ENCODE assay signal across 21 cellular contexts in the genomic region with DNA sequence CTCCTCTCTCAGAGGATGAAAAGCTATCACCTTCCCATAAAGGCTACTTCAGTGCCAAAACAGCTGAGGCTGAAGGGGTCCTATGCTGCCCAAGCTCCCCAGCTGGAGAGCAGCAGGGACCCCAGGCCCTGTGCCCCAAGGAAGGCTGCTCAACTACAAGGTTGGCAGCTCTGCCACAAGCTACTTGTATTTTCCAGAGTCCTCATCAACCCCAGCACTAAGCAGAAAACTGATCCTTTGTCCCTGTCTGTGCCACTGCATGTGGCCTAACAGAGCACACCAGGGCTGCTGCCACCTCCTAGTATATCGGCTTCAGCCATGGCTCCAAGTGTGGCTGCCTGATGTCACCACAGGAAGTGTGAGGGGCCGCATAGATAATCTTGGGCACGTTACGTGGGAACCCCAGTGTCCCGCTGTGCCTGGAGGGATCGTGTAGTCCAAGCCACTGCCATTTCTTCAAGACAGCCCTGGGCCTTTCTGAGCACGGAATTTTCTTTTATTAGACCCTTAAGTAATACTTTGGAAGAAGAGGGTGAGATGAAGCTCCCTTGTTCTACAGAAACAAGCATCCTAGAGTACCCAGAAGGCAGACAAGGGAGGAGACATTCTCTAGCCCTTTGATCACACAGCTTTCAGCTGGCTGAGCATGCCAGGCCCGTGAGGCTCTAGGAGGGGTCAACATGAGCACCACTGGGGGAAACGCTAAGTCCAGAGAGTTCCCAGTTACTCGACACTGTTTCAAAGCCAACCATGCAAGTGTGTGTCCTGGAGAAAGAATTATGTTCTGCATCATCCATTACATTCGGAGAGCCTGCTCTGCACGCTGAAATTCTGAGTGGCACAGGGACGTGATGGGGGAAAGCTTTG.
DNase-seq lines count a peak whose midpoint lies in the region; ATAC-seq and TF ChIP-seq lines count a peak whose summit lies in the region.
"Had no signal": no experiment of that assay in that cellular context is flagged by ENCODE, and none has a peak within 500 bp of the region (broad histone marks: within the 10 kb centered on the region; RNA-seq: fewer than 3 reads in every experiment).

No MANE protein-coding gene starts in this region.

- no peak overlapping the region for H3K4me3 ChIP-seq in breast epithelium
- H3K4me3 ChIP-seq in vagina, result no peak overlapping the region
- no peak overlapping the region for H3K4me3 ChIP-seq in aorta (ENCODE audit: low read length in 2 of 2)
- H3K4me3 ChIP-seq in right cardiac atrium (ENCODE audit: low read length), result no peak overlapping the region
- H3K4me3 ChIP-seq: GM12878, suprapubic skin had no signal

- H3K9me3 ChIP-seq in breast epithelium (no peaks in the 10 kb centered on the region), vagina (no peaks in the 10 kb centered on the region), aorta (ENCODE audit: control insufficient read depth, low read length) (no peaks in the 10 kb centered on the region), right cardiac atrium (ENCODE audit: control insufficient read depth, low read length) (no peaks in the 10 kb centered on the region)
- H3K9me3 ChIP-seq: suprapubic skin had no signal

- H3K27me3 Mint-ChIP-seq in MCF 10A (ENCODE audit: insufficient read depth, unreplicated experiment) (no peaks in the 10 kb centered on the region), natural killer cell (ENCODE audit: low read depth in 2 of 2) (no peaks in the 10 kb centered on the region)
- H3K27me3 Mint-ChIP-seq in activated T-helper 2 cell treated with anti-CD3 and anti-CD28 coated beads, Interferon-gamma antibody, Interleukin-2, Interleukin-4, amounts not matched to agents 10 μg/mL and 5 μg/mL and 100 μg/mL, durations not matched to agents 14 hours and 24 hours and 36 hours (ENCODE audit: low read depth), result no peaks in the 10 kb centered on the region
- H3K27me3 Mint-ChIP-seq: activated naive CD8-positive, alpha-beta T cell; brain had no signal

- H3K36me3 ChIP-seq in breast epithelium, result no peaks in the 10 kb centered on the region
- H3K36me3 ChIP-seq in vagina, result no peaks in the 10 kb centered on the region
- H3K36me3 ChIP-seq in aorta (ENCODE audit: control insufficient read depth in 1 of 2, insufficient read depth in 2 of 2, low read length in 1 of 2), result no peaks in the 10 kb centered on the region
- H3K36me3 ChIP-seq: suprapubic skin had no signal

- POLR2A ChIA-PET in MCF 10A (lab: Yijun Ruan, JAX), result interaction anchor here (0.6 to 6.5 kb wide), 7 partner anchors 9 to 311 kb away, joined by 3 to 74 read pairs (median 4); partner anchors contain the start of gene SH3BP5

- 79 to 85% methylated on average over 13 of the region's 13 CpGs for WGBS in aorta, 2 donors
- 67% methylated on average over 13 of the region's 13 CpGs for WGBS in right cardiac atrium

- TF ChIP-seq CTCF in breast epithelium (IDR thresholded peaks at IDR 0.05) (no peak), MCF 10A (IDR thresholded peaks at IDR 0.05; ENCODE audit: unreplicated experiment) (no peak), natural killer cell (IDR thresholded peaks at IDR 0.05) (no peak), vagina (IDR thresholded peaks at IDR 0.05) (no peak)

- no peak for ATAC-seq in natural killer cell
- ATAC-seq in aorta (ENCODE audit: low FRiP score), result no peak
- no peak for ATAC-seq in HG03457 (IDR thresholded peaks at IDR 0.05; ENCODE audit: unreplicated experiment)
- ATAC-seq in right cardiac atrium, result no peak
- ATAC-seq: activated T-cell treated with anti-CD3 and anti-CD28 coated beads, Interleukin-2, amount 50 U/mL, for 72 hours; GM12878; left lobe of liver; Right ventricle myocardium inferior had no signal

- CTCF ChIA-PET in MCF 10A (lab: Yijun Ruan, JAX), result interaction anchor here (0.6 to 9.6 kb wide), 38 partner anchors 9 to 306 kb away, joined by 3 to 183 read pairs (median 5); partner anchors contain the start of genes CAPN7 and SH3BP5

- H3K27ac Mint-ChIP-seq in MCF 10A (ENCODE audit: low read depth, unreplicated experiment), result no peak overlapping the region
- no peak overlapping the region for H3K27ac Mint-ChIP-seq in activated T-helper 2 cell treated with anti-CD3 and anti-CD28 coated beads, Interferon-gamma antibody, Interleukin-2, Interleukin-4, amounts not matched to agents 10 μg/mL and 5 μg/mL and 100 μg/mL, durations not matched to agents 14 hours and 24 hours and 36 hours
- peak overlapping the region; percentile 85 to 92 for H3K27ac Mint-ChIP-seq in natural killer cell
- H3K27ac Mint-ChIP-seq: activated naive CD8-positive, alpha-beta T cell had no signal

- H3K4me1 Mint-ChIP-seq in MCF 10A (ENCODE audit: insufficient read depth, unreplicated experiment) (peaks cover 19% of the 10 kb centered on the region), natural killer cell (peaks cover 76 to 79% of the 10 kb centered on the region in 2 donors)
- H3K4me1 Mint-ChIP-seq in activated T-helper 2 cell treated with anti-CD3 and anti-CD28 coated beads, Interferon-gamma antibody, Interleukin-2, Interleukin-4, amounts not matched to agents 10 μg/mL and 5 μg/mL and 100 μg/mL, durations not matched to agents 14 hours and 24 hours and 36 hours (ENCODE audit: low read depth), result peaks cover 30% of the 10 kb centered on the region

- H3K4me1 ChIP-seq in breast epithelium, result peaks cover 0 to 8% of the 10 kb centered on the region in 2 donors
- peaks cover 60% of the 10 kb centered on the region for H3K4me1 ChIP-seq in vagina
- no peaks in the 10 kb centered on the region for H3K4me1 ChIP-seq in aorta (ENCODE audit: control insufficient read depth in 1 of 2, insufficient read depth in 2 of 2, low read length in 2 of 2)
- peaks cover 11% of the 10 kb centered on the region for H3K4me1 ChIP-seq in right cardiac atrium (ENCODE audit: control insufficient read depth, insufficient read depth, low read length)

- intact Hi-C loops in breast epithelium (cut with DNase I; ENCODE audit: low total_unique reads) (loop anchor here (10.0 kb wide), 1 partner anchor 118 kb away; no protein-coding TSS in a partner anchor), MCF 10A (cut with micrococcal nuclease) (loop anchor here (10.0 kb wide), 1 partner anchor 162 kb away; no protein-coding TSS in a partner anchor), natural killer cell (cut with micrococcal nuclease) (loop anchor here (5.0 kb wide), 2 partner anchors 36 to 291 kb away; no protein-coding TSS in a partner anchor), vagina (cut with DNase I) (no loop called here), aorta (cut with DNase I) (no loop called here), right cardiac atrium (cut with DNase I) (loop anchor here (2.0 to 10.0 kb wide), 6 partner anchors 66 to 116 kb away; partner anchors contain the start of gene SH3BP5 (in 3 of the 4))
- intact Hi-C loops in activated T-helper 2 cell treated with anti-CD3 and anti-CD28 coated beads, Interferon-gamma antibody, Interleukin-2, Interleukin-4, amounts not matched to agents 10 μg/mL and 5 μg/mL and 100 μg/mL, durations not matched to agents 14 hours and 24 hours and 36 hours (cut with micrococcal nuclease), result no loop called here

- H3K4me3 Mint-ChIP-seq in MCF 10A (ENCODE audit: unreplicated experiment) (no peak overlapping the region), natural killer cell (peak overlapping the region; percentile 40)
- no peak overlapping the region for H3K4me3 Mint-ChIP-seq in activated T-helper 2 cell treated with anti-CD3 and anti-CD28 coated beads, Interferon-gamma antibody, Interleukin-2, Interleukin-4, amounts not matched to agents 10 μg/mL and 5 μg/mL and 100 μg/mL, durations not matched to agents 14 hours and 24 hours and 36 hours (ENCODE audit: low read depth)
- H3K4me3 Mint-ChIP-seq: activated naive CD8-positive, alpha-beta T cell; activated T-cell treated with anti-CD3 and anti-CD28 coated beads, Interleukin-2, amount 50 U/mL, for 72 hours; brain had no signal

- DNase-seq in breast epithelium (ENCODE audit: low spot score in 2 of 2) (no peak), MCF 10A (ENCODE audit: unreplicated experiment) (no peak), natural killer cell (no peak), vagina (ENCODE audit: extremely low spot score in 2 of 2) (peak; percentile 52 to 84), aorta (no peak), right cardiac atrium (no peak)
- DNase-seq in activated T-helper 2 cell treated with anti-CD3 and anti-CD28 coated beads, Interferon-gamma antibody, Interleukin-2, Interleukin-4, amounts not matched to agents 10 μg/mL and 5 μg/mL and 100 μg/mL, durations not matched to agents 14 hours and 24 hours and 36 hours (ENCODE audit: low spot score), result peak; percentile 7
- DNase-seq: activated T-cell treated with anti-CD3 and anti-CD28 coated beads, Interleukin-2, amount 50 U/mL, for 72 hours; DMS53; glutamatergic neuron; NCI-H146; NCI-H526 treated with DMSO at 0.1 percent for 48 hours; SW 1271; WERI-Rb-1 had no signal

- peaks cover 4% of the 10 kb centered on the region for H3K36me3 Mint-ChIP-seq in MCF 10A (ENCODE audit: insufficient read depth, unreplicated experiment)
- peaks cover 18% of the 10 kb centered on the region for H3K36me3 Mint-ChIP-seq in activated T-helper 2 cell treated with anti-CD3 and anti-CD28 coated beads, Interferon-gamma antibody, Interleukin-2, Interleukin-4, amounts not matched to agents 10 μg/mL and 5 μg/mL and 100 μg/mL, durations not matched to agents 14 hours and 24 hours and 36 hours (ENCODE audit: low read depth)
- no peaks in the 10 kb centered on the region for H3K36me3 Mint-ChIP-seq in natural killer cell
- H3K36me3 Mint-ChIP-seq: activated naive CD8-positive, alpha-beta T cell had no signal

- H3K9me3 Mint-ChIP-seq in MCF 10A (ENCODE audit: unreplicated experiment) (no peaks in the 10 kb centered on the region), natural killer cell (no peaks in the 10 kb centered on the region)
- H3K9me3 Mint-ChIP-seq in activated T-helper 2 cell treated with anti-CD3 and anti-CD28 coated beads, Interferon-gamma antibody, Interleukin-2, Interleukin-4, amounts not matched to agents 10 μg/mL and 5 μg/mL and 100 μg/mL, durations not matched to agents 14 hours and 24 hours and 36 hours, result no peaks in the 10 kb centered on the region
- H3K9me3 Mint-ChIP-seq: activated T-cell treated with anti-CD3 and anti-CD28 coated beads, Interleukin-2, amount 50 U/mL, for 72 hours; brain had no signal

- BruUV-seq in MCF 10A (replicated peaks; lab: Mats Ljungman, UMichigan), result no TSS peak

- no peak for TF ChIP-seq POLR2A in breast epithelium (IDR thresholded peaks at IDR 0.05)
- no peak for TF ChIP-seq POLR2A in vagina (IDR thresholded peaks at IDR 0.05)

- H3K27me3 ChIP-seq in breast epithelium (no peaks in the 10 kb centered on the region), vagina (no peaks in the 10 kb centered on the region), aorta (ENCODE audit: control insufficient read depth in 1 of 2, insufficient read depth in 2 of 2, low read length in 1 of 2) (no peaks in the 10 kb centered on the region), right cardiac atrium (ENCODE audit: control insufficient read depth, insufficient read depth) (no peaks in the 10 kb centered on the region)
- H3K27me3 ChIP-seq: suprapubic skin had no signal

- peak overlapping the region; percentile 73 to 87 for H3K27ac ChIP-seq in breast epithelium
- peak overlapping the region; percentile 70 for H3K27ac ChIP-seq in vagina
- H3K27ac ChIP-seq in aorta (ENCODE audit: low read depth in 1 of 2, low read length in 2 of 2), result no peak overlapping the region
- H3K27ac ChIP-seq in right cardiac atrium (ENCODE audit: low read length), result no peak overlapping the region
- H3K27ac ChIP-seq: WERI-Rb-1 had no signal

Comparison
In these comparisons a context has a peak if more than half of its experiments do, and no peak if none do; other contexts are left out.
1. DNase-seq: peak in activated T-helper 2 cell treated with anti-CD3 and anti-CD28 coated beads, Interferon-gamma antibody, Interleukin-2, Interleukin-4, amounts not matched to agents 10 μg/mL and 5 μg/mL and 100 μg/mL, durations not matched to agents 14 hours and 24 hours and 36 hours (single experiment) and vagina (2 of 2); none in breast epithelium (0 of 2), MCF 10A (single experiment), natural killer cell (single experiment), aorta (0 of 2) and right cardiac atrium (0 of 3).
2. H3K27ac ChIP-seq: peak in breast epithelium (2 of 2) and vagina (single experiment); none in aorta (0 of 2) and right cardiac atrium (single experiment).
3. H3K27ac Mint-ChIP-seq: peak in natural killer cell (2 of 2); none in MCF 10A (single experiment) and activated T-helper 2 cell treated with anti-CD3 and anti-CD28 coated beads, Interferon-gamma antibody, Interleukin-2, Interleukin-4, amounts not matched to agents 10 μg/mL and 5 μg/mL and 100 μg/mL, durations not matched to agents 14 hours and 24 hours and 36 hours (single experiment).
4. intact Hi-C loops: an anchor here in breast epithelium (10.0 kb wide), MCF 10A (10.0 kb wide), natural killer cell (5.0 kb wide) and right cardiac atrium (2.0 to 10.0 kb wide); none called in activated T-helper 2 cell treated with anti-CD3 and anti-CD28 coated beads, Interferon-gamma antibody, Interleukin-2, Interleukin-4, amounts not matched to agents 10 μg/mL and 5 μg/mL and 100 μg/mL, durations not matched to agents 14 hours and 24 hours and 36 hours, vagina and aorta.